In genomic region chrX:68163446-68163845, GRCh38 we compare ENCODE assay signal across 22 cellular contexts.
A peak's percentile ranks its signal among the peaks of the same experiment; 100 is the strongest.
DNase-seq lines count a peak whose midpoint lies in the region; ATAC-seq, FAIRE-seq and TF ChIP-seq lines count a peak whose summit lies in the region.
"Had no signal": no experiment of that assay in that cellular context is flagged by ENCODE, and none has a peak within 500 bp of the region (broad histone marks: within the 10 kb centered on the region; RNA-seq: fewer than 3 reads in every experiment).

No MANE protein-coding gene starts in this region.

- TF ChIP-seq CTCF in K562 (IDR thresholded peaks at IDR 0.05 in 2 of 3, conservative IDR thresholded peaks at IDR 0.05 in 1 of 3; ENCODE audit: insufficient read depth in 2 of 3, low read depth in 1 of 3, low read length in 3 of 3): no peak

- in situ Hi-C loops in K562 (cut with MboI): no loop called here

- H3K9me3 Mint-ChIP-seq in activated naive CD8-positive, alpha-beta T cell treated with anti-CD3 and anti-CD28 coated beads, Interleukin-2, amount 50 U/mL, for 24 hours: peaks cover 4% of the 10 kb centered on the region
- H3K9me3 Mint-ChIP-seq in T-cell: no peaks in the 10 kb centered on the region
- H3K9me3 Mint-ChIP-seq: memory B cell; stimulated activated memory B cell treated with anti-CD40 and anti-IgM and Interleukin-4, amounts not matched to agents 10 μg/mL and 1 μg/mL and 100 μg/mL, for 72 hours had no signal

- H3K9me3 ChIP-seq in K562 (replicated peaks; ENCODE audit: control insufficient read depth, insufficient read depth, low read depth, low read length): no peaks in the 10 kb centered on the region
- H3K9me3 ChIP-seq: heart right ventricle, tibial artery had no signal

- TF ChIP-seq RAD21 in K562 (CRISPR knock-in tag; conservative IDR thresholded peaks at IDR 0.05 in 1 of 2, IDR thresholded peaks at IDR 0.05 in 1 of 2): no peak

- H3K27me3 ChIP-seq in K562 (ENCODE audit: control insufficient read depth in 2 of 2, insufficient read depth in 2 of 2, low read length in 2 of 2): no peaks in the 10 kb centered on the region
- H3K27me3 ChIP-seq: tibial artery had no signal

- no peak for TF ChIP-seq EP300 in K562 (IDR thresholded peaks at IDR 0.05; ENCODE audit: low read length)

- CTCF ChIA-PET in K562 (lab: Yijun Ruan, JAX; ENCODE audit: low intra/inter-chr PET ratio) (no interaction called here), T-cell (lab: Charles Lee) (no interaction called here)

- WGBS in K562 (ENCODE audit: insufficient coverage, low coverage, missing lambda C conversion rate): 23% methylated on average over 2 of the region's 2 CpGs

- H3K27ac ChIP-seq in K562 (ENCODE audit: extremely low read depth, low read depth, low read length): no peak overlapping the region
- H3K27ac ChIP-seq: coronary artery, heart right ventricle, RWPE1, tibial artery had no signal

- no peak for TF ChIP-seq POLR2A in K562 (conservative IDR thresholded peaks at IDR 0.05)

- peaks cover 2% of the 10 kb centered on the region for H3K4me1 Mint-ChIP-seq in activated naive CD8-positive, alpha-beta T cell treated with anti-CD3 and anti-CD28 coated beads, Interleukin-2, amount 50 U/mL, for 24 hours
- peaks cover 0 to 5% (median 0%) of the 10 kb centered on the region in 3 donors for H3K4me1 Mint-ChIP-seq in T-cell
- H3K4me1 Mint-ChIP-seq: memory B cell; stimulated activated memory B cell treated with anti-CD40 and anti-IgM and Interleukin-4, amounts not matched to agents 10 μg/mL and 1 μg/mL and 100 μg/mL, for 72 hours had no signal

- no peak overlapping the region for H3K27ac Mint-ChIP-seq in activated naive CD8-positive, alpha-beta T cell treated with anti-CD3 and anti-CD28 coated beads, Interleukin-2, amount 50 U/mL, for 24 hours
- H3K27ac Mint-ChIP-seq in T-cell: no peak overlapping the region
- H3K27ac Mint-ChIP-seq: memory B cell; nephron progenitor cell; progenitor cell of endocrine pancreas; stimulated activated memory B cell treated with anti-CD40 and anti-IgM and Interleukin-4, amounts not matched to agents 10 μg/mL and 1 μg/mL and 100 μg/mL, for 72 hours had no signal

- no peak for ATAC-seq in K562
- ATAC-seq in GM21619 (IDR thresholded peaks at IDR 0.05; ENCODE audit: unreplicated experiment): no peak
- ATAC-seq in activated naive CD8-positive, alpha-beta T cell treated with anti-CD3 and anti-CD28 coated beads, Interleukin-2, amount 50 U/mL, for 24 hours: no peak
- ATAC-seq in T-cell (replicated peaks in 1 of 4): no peak
- ATAC-seq: heart right ventricle; stimulated activated memory B cell treated with anti-CD40 and anti-IgM and Interleukin-4, amounts not matched to agents 10 μg/mL and 1 μg/mL and 100 μg/mL, for 72 hours had no signal

- H3K27me3 Mint-ChIP-seq in activated naive CD8-positive, alpha-beta T cell treated with anti-CD3 and anti-CD28 coated beads, Interleukin-2, amount 50 U/mL, for 24 hours: no peaks in the 10 kb centered on the region
- H3K27me3 Mint-ChIP-seq in T-cell: peaks cover 0 to 13% of the 10 kb centered on the region in 2 donors
- H3K27me3 Mint-ChIP-seq: memory B cell; progenitor cell of endocrine pancreas; stimulated activated memory B cell treated with anti-CD40 and anti-IgM and Interleukin-4, amounts not matched to agents 10 μg/mL and 1 μg/mL and 100 μg/mL, for 72 hours had no signal

- DNase-seq in HCEC 1CT (peak; percentile 72), MV-4-11 (lab: John Stamatoyannopoulos, UW) (peak; percentile 63), K562 (ENCODE audit: extremely low read depth in 1 of 4, low spot score in 3 of 4) (no peak), lung microvascular endothelial cell (ENCODE audit: low read depth in 2 of 2) (peak; percentile 85 to 86), RCC 7860 (ENCODE audit: low spot score) (no peak), T-cell (no peak)
- no peak for DNase-seq in activated naive CD8-positive, alpha-beta T cell treated with anti-CD3 and anti-CD28 coated beads, Interleukin-2, amount 50 U/mL, for 24 hours
- DNase-seq: activated effector memory CD4-positive, alpha-beta T cell treated with anti-CD3 and anti-CD28 coated beads, Interleukin-2, amount 50 U/mL, for 16 hours; DMS 273 treated with DMSO at 0.1 percent for 48 hours; heart right ventricle; KG1; NCI-H1436; nephron progenitor cell; tibial artery had no signal

- intact Hi-C loops in K562 (cut with micrococcal nuclease): no loop called here

- no peak overlapping the region for H2AFZ ChIP-seq in K562 (ENCODE audit: low read depth, low read length)

- H3K36me3 ChIP-seq in K562 (ENCODE audit: control insufficient read depth, insufficient read depth, low read length): no peaks in the 10 kb centered on the region
- H3K36me3 ChIP-seq: tibial artery had no signal

- H3K4me2 ChIP-seq in K562 (ENCODE audit: insufficient read depth, low read length): no peak overlapping the region

- no TSS peak for BruUV-seq in K562 (replicated peaks; lab: Mats Ljungman, UMichigan)

- H4K20me1 ChIP-seq in K562 (replicated peaks; ENCODE audit: control insufficient read depth, insufficient read depth, low read length): no peaks in the 10 kb centered on the region

- H3K4me3 Mint-ChIP-seq in activated naive CD8-positive, alpha-beta T cell treated with anti-CD3 and anti-CD28 coated beads, Interleukin-2, amount 50 U/mL, for 24 hours: no peak overlapping the region
- no peak overlapping the region for H3K4me3 Mint-ChIP-seq in T-cell
- H3K4me3 Mint-ChIP-seq: memory B cell; nephron progenitor cell; stimulated activated memory B cell treated with anti-CD40 and anti-IgM and Interleukin-4, amounts not matched to agents 10 μg/mL and 1 μg/mL and 100 μg/mL, for 72 hours had no signal

- H3K36me3 Mint-ChIP-seq in activated naive CD8-positive, alpha-beta T cell treated with anti-CD3 and anti-CD28 coated beads, Interleukin-2, amount 50 U/mL, for 24 hours (ENCODE audit: low read depth): no peaks in the 10 kb centered on the region
- no peaks in the 10 kb centered on the region for H3K36me3 Mint-ChIP-seq in T-cell
- H3K36me3 Mint-ChIP-seq: memory B cell; stimulated activated memory B cell treated with anti-CD40 and anti-IgM and Interleukin-4, amounts not matched to agents 10 μg/mL and 1 μg/mL and 100 μg/mL, for 72 hours had no signal

- no peaks in the 10 kb centered on the region for H3K9me1 ChIP-seq in K562 (ENCODE audit: control insufficient read depth, insufficient read depth, low read length)

- H3K4me3 ChIP-seq in K562: no peak overlapping the region
- H3K4me3 ChIP-seq: coronary artery, heart right ventricle, tibial artery had no signal

- FAIRE-seq in K562 (lab: Jason Lieb, UNC) (no peak), RCC 7860 (lab: Jason Lieb, UNC) (no peak)
- FAIRE-seq: H1, keratinocyte had no signal

- no peaks in the 10 kb centered on the region for H3K79me2 ChIP-seq in K562 (ENCODE audit: control insufficient read depth, insufficient read depth, low read length)

- no peak overlapping the region for H3K9ac ChIP-seq in K562 (ENCODE audit: insufficient read depth in 1 of 2, low read depth in 2 of 2, low read length in 2 of 2)

- no peaks in the 10 kb centered on the region; a peak in 1 of 5 replicates for H3K4me1 ChIP-seq in K562 (replicated peaks in 1 of 2; ENCODE audit: control insufficient read depth in 2 of 2, insufficient read depth in 2 of 2, low read length in 2 of 2)
- H3K4me1 ChIP-seq: heart right ventricle, tibial artery had no signal

- POLR2A ChIA-PET in K562 (lab: Yijun Ruan, JAX): no interaction called here
- POLR2A ChIA-PET in T-cell (lab: Charles Lee): no interaction called here

TF ChIP-seq in K562, 482 proteins besides CTCF, POLR2A, EP300 and RAD21 (continues in another document):
- no peak for TF ChIP-seq SAP30 (IDR thresholded peaks at IDR 0.05; ENCODE audit: borderline replicate concordance, insufficient read depth, low read depth, low read length, poor library complexity, severe bottlenecking)
- 0 out of 2 replicates have a peak, but pooled peaks have one; percentile 22 for TF ChIP-seq NFE2 (IDR thresholded peaks at IDR 0.05; ENCODE audit: low read depth)
- TF ChIP-seq SMARCC2 (IDR thresholded peaks at IDR 0.05; ENCODE audit: low read depth): no peak
- no peak for TF ChIP-seq KAT7 (CRISPR knock-in tag; IDR thresholded peaks at IDR 0.05; ENCODE audit: borderline replicate concordance)
- TF ChIP-seq SIN3A (IDR thresholded peaks at IDR 0.05; ENCODE audit: borderline replicate concordance in 2 of 2, control insufficient read depth in 1 of 2, low read depth in 2 of 2, low read length in 2 of 2): no peak

Comparison
In these comparisons a context has a peak if more than half of its experiments do, and no peak if none do; other contexts are left out.
1. DNase-seq: peak in HCEC 1CT (single experiment), MV-4-11 (single experiment) and lung microvascular endothelial cell (2 of 2); none in K562 (0 of 4), RCC 7860 (single experiment), activated naive CD8-positive, alpha-beta T cell treated with anti-CD3 and anti-CD28 coated beads, Interleukin-2, amount 50 U/mL, for 24 hours (single experiment) and T-cell (0 of 34).